In the genomic region with DNA sequence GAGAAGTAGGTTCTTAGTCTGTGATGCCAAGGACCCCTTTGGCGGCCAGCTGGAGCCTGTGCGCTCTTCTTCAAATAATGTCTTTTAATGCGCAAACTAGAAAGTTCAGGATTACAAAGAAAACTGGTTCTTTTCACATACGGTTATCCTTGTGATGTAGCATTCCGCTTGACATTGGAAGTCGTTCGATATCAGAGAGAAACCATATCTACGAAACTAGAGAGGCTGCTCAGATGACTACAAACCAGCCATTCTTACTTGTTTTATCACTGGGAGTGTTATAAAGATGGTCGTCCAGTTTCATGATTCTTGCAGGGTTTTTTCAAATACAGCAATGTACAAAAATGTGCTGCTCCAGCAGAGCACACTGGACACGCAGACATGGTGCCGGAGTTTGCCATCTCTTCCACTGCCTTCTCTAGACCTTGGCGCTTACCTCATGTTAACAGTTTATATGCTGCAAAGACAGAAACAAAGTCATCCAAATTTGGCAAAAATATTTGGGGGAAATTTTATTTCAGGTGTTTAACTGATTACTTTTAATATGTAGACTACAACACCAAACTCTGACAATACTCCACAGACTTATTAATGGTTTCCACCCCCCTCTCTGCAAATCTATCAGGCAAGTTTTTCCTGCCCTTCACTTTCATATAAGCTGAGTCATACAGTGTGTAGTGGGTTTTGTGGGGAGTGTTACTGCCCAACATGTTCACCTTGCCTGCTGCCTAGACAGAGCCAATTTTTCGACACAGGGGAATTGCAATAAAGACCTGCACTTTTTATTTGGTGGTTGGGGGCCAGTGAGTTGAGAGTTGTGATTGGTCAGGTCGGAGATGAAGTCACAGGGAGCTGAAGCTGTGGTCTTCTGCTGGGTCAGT, we compare ENCODE assay signal across 8 cellular contexts.
DNase-seq lines count a peak whose midpoint lies in the region; ATAC-seq and TF ChIP-seq lines count a peak whose summit lies in the region.

No MANE protein-coding gene starts in this region.

- no peaks in the 10 kb centered on the region for H3K36me3 Mint-ChIP-seq in activated CD8-positive, alpha-beta memory T cell treated with anti-CD3 and anti-CD28 coated beads, Interleukin-2, amount 10 ng/mL, durations not matched to agents 7 days and 5 days
- no peaks in the 10 kb centered on the region for H3K36me3 Mint-ChIP-seq in activated T-cell treated with anti-CD3 and anti-CD28 coated beads, Interleukin-2, amount 50 U/mL, for 72 hours (ENCODE audit: insufficient read depth in 2 of 2)
- H3K36me3 Mint-ChIP-seq in stimulated activated memory B cell treated with anti-CD40 and anti-IgM and Interleukin-4, amounts not matched to agents 10 μg/mL and 1 μg/mL and 100 μg/mL, for 72 hours = no peaks in the 10 kb centered on the region

- peak overlapping the region; percentile 31 for H3K4me3 ChIP-seq in fibroblast of pulmonary artery (replicated peaks; ENCODE audit: low read depth, low read length)
- peak overlapping the region in 1 of 2 donors; percentile 4 for H3K4me3 ChIP-seq in gastroesophageal sphincter

- peak; percentile 64 for ATAC-seq in activated CD8-positive, alpha-beta memory T cell treated with anti-CD3 and anti-CD28 coated beads, Interleukin-2, amount 10 ng/mL, durations not matched to agents 7 days and 5 days
- ATAC-seq in activated T-cell treated with anti-CD3 and anti-CD28 coated beads, Interleukin-2, amount 50 U/mL, for 72 hours (replicated peaks in 1 of 2) = peak; percentile 36 to 38
- no peak for ATAC-seq in stimulated activated memory B cell treated with anti-CD40 and anti-IgM and Interleukin-4, amounts not matched to agents 10 μg/mL and 1 μg/mL and 100 μg/mL, for 72 hours
- ATAC-seq in GM18511 (IDR thresholded peaks at IDR 0.05; ENCODE audit: unreplicated experiment) (no peak), GM19397 (IDR thresholded peaks at IDR 0.05; ENCODE audit: unreplicated experiment) (no peak), gastroesophageal sphincter (no peak)

- 76% methylated on average over 9 to 14 of the region's 14 CpGs for WGBS in gastroesophageal sphincter (ENCODE audit: low coverage in 1 of 2), 2 donors

- H3K4me1 ChIP-seq in gastroesophageal sphincter = peaks cover 0 to 13% (median 4%) of the 10 kb centered on the region in 3 donors

- peaks cover 56% of the 10 kb centered on the region for H3K27me3 ChIP-seq in gastroesophageal sphincter

- no peak for TF ChIP-seq POLR2A in gastroesophageal sphincter (IDR thresholded peaks at IDR 0.05)

- H3K27ac ChIP-seq in gastroesophageal sphincter = no peak overlapping the region

- no peak overlapping the region for H3K27ac Mint-ChIP-seq in activated CD8-positive, alpha-beta memory T cell treated with anti-CD3 and anti-CD28 coated beads, Interleukin-2, amount 10 ng/mL, durations not matched to agents 7 days and 5 days
- H3K27ac Mint-ChIP-seq in activated T-cell treated with anti-CD3 and anti-CD28 coated beads, Interleukin-2, amount 50 U/mL, for 72 hours = no peak overlapping the region
- peak overlapping the region; percentile 19 for H3K27ac Mint-ChIP-seq in stimulated activated memory B cell treated with anti-CD40 and anti-IgM and Interleukin-4, amounts not matched to agents 10 μg/mL and 1 μg/mL and 100 μg/mL, for 72 hours

- TF ChIP-seq CTCF in fibroblast of pulmonary artery (IDR thresholded peaks at IDR 0.05; ENCODE audit: low read length, missing control alignments) (no peak), gastroesophageal sphincter (IDR thresholded peaks at IDR 0.05) (no peak)

- peak overlapping the region; percentile 46 for H3K4me3 Mint-ChIP-seq in activated CD8-positive, alpha-beta memory T cell treated with anti-CD3 and anti-CD28 coated beads, Interleukin-2, amount 10 ng/mL, durations not matched to agents 7 days and 5 days
- peak overlapping the region; percentile 80 to 89 for H3K4me3 Mint-ChIP-seq in activated T-cell treated with anti-CD3 and anti-CD28 coated beads, Interleukin-2, amount 50 U/mL, for 72 hours
- H3K4me3 Mint-ChIP-seq in stimulated activated memory B cell treated with anti-CD40 and anti-IgM and Interleukin-4, amounts not matched to agents 10 μg/mL and 1 μg/mL and 100 μg/mL, for 72 hours = peak overlapping the region; percentile 41

- no peaks in the 10 kb centered on the region for H3K9me3 ChIP-seq in gastroesophageal sphincter

- peaks cover 56% of the 10 kb centered on the region for H3K27me3 Mint-ChIP-seq in activated CD8-positive, alpha-beta memory T cell treated with anti-CD3 and anti-CD28 coated beads, Interleukin-2, amount 10 ng/mL, durations not matched to agents 7 days and 5 days
- peaks cover under 1% of the 10 kb centered on the region for H3K27me3 Mint-ChIP-seq in activated T-cell treated with anti-CD3 and anti-CD28 coated beads, Interleukin-2, amount 50 U/mL, for 72 hours (ENCODE audit: low read depth)
- peaks cover 48% of the 10 kb centered on the region for H3K27me3 Mint-ChIP-seq in stimulated activated memory B cell treated with anti-CD40 and anti-IgM and Interleukin-4, amounts not matched to agents 10 μg/mL and 1 μg/mL and 100 μg/mL, for 72 hours

- no peak for TF ChIP-seq EP300 in gastroesophageal sphincter (IDR thresholded peaks at IDR 0.05)

- H3K9me3 Mint-ChIP-seq in activated CD8-positive, alpha-beta memory T cell treated with anti-CD3 and anti-CD28 coated beads, Interleukin-2, amount 10 ng/mL, durations not matched to agents 7 days and 5 days (ENCODE audit: low read depth) = no peaks in the 10 kb centered on the region
- no peaks in the 10 kb centered on the region for H3K9me3 Mint-ChIP-seq in activated T-cell treated with anti-CD3 and anti-CD28 coated beads, Interleukin-2, amount 50 U/mL, for 72 hours
- no peaks in the 10 kb centered on the region for H3K9me3 Mint-ChIP-seq in stimulated activated memory B cell treated with anti-CD40 and anti-IgM and Interleukin-4, amounts not matched to agents 10 μg/mL and 1 μg/mL and 100 μg/mL, for 72 hours

- CTCF ChIA-PET in activated CD8-positive, alpha-beta memory T cell treated with anti-CD3 and anti-CD28 coated beads, Interleukin-2, amount 10 ng/mL, durations not matched to agents 7 days and 5 days (lab: Charles Lee) = interaction anchor here (1.3 kb wide), 1 partner anchor 9 kb away, joined by 6 read pairs; no protein-coding TSS in a partner anchor

- H3K36me3 ChIP-seq in gastroesophageal sphincter = no peaks in the 10 kb centered on the region

- peak; percentile 75 for DNase-seq in activated CD8-positive, alpha-beta memory T cell treated with anti-CD3 and anti-CD28 coated beads, Interleukin-2, amount 10 ng/mL, durations not matched to agents 7 days and 5 days
- DNase-seq in activated CD8-positive, alpha-beta memory T cell treated with anti-CD3 and anti-CD28 coated beads, Interleukin-2, amount 50 U/mL, for 4 hours = no peak
- peak; percentile 38 to 57 for DNase-seq in activated T-cell treated with anti-CD3 and anti-CD28 coated beads, Interleukin-2, amount 50 U/mL, for 72 hours
- no peak for DNase-seq in fibroblast of pulmonary artery (ENCODE audit: low read depth)

- peaks cover 58% of the 10 kb centered on the region for H3K4me1 Mint-ChIP-seq in activated CD8-positive, alpha-beta memory T cell treated with anti-CD3 and anti-CD28 coated beads, Interleukin-2, amount 10 ng/mL, durations not matched to agents 7 days and 5 days
- H3K4me1 Mint-ChIP-seq in activated T-cell treated with anti-CD3 and anti-CD28 coated beads, Interleukin-2, amount 50 U/mL, for 72 hours (ENCODE audit: low read depth) = peaks cover 66% of the 10 kb centered on the region
- peaks cover 26% of the 10 kb centered on the region for H3K4me1 Mint-ChIP-seq in stimulated activated memory B cell treated with anti-CD40 and anti-IgM and Interleukin-4, amounts not matched to agents 10 μg/mL and 1 μg/mL and 100 μg/mL, for 72 hours

Comparison
In these comparisons a context has a peak if more than half of its experiments do, and no peak if none do; other contexts are left out.
1. DNase-seq: peak in activated CD8-positive, alpha-beta memory T cell treated with anti-CD3 and anti-CD28 coated beads, Interleukin-2, amount 10 ng/mL, durations not matched to agents 7 days and 5 days (single experiment) and activated T-cell treated with anti-CD3 and anti-CD28 coated beads, Interleukin-2, amount 50 U/mL, for 72 hours (2 of 2); none in activated CD8-positive, alpha-beta memory T cell treated with anti-CD3 and anti-CD28 coated beads, Interleukin-2, amount 50 U/mL, for 4 hours (single experiment) and fibroblast of pulmonary artery (single experiment).
2. ATAC-seq: peak in activated CD8-positive, alpha-beta memory T cell treated with anti-CD3 and anti-CD28 coated beads, Interleukin-2, amount 10 ng/mL, durations not matched to agents 7 days and 5 days (single experiment) and activated T-cell treated with anti-CD3 and anti-CD28 coated beads, Interleukin-2, amount 50 U/mL, for 72 hours (2 of 2); none in stimulated activated memory B cell treated with anti-CD40 and anti-IgM and Interleukin-4, amounts not matched to agents 10 μg/mL and 1 μg/mL and 100 μg/mL, for 72 hours (single experiment), GM18511 (single experiment), GM19397 (single experiment) and gastroesophageal sphincter (single experiment).
3. Peak in every context shown above with its lines, with median percentiles within 50 percentile points of each other: H3K4me3 Mint-ChIP-seq.